ENCODE assay signal across 3 cellular contexts in genomic region chr9:92686954-92687353, GRCh38.
TF ChIP-seq lines count a peak whose summit lies in the region.

No MANE protein-coding gene starts in this region.

TF ChIP-seq in IMR-90, 13 proteins besides CTCF, POLR2A, EP300 and RAD21:
- TF ChIP-seq CHD1 (IDR thresholded peaks at IDR 0.05; ENCODE audit: low read depth, low read length) (no peak), USF2 (IDR thresholded peaks at IDR 0.05; ENCODE audit: low read depth, low read length) (no peak), RCOR1 (IDR thresholded peaks at IDR 0.05; ENCODE audit: insufficient replicate concordance, low read length) (no peak), CEBPB (IDR thresholded peaks at IDR 0.05; ENCODE audit: low read depth, low read length) (no peak), SMC3 (IDR thresholded peaks at IDR 0.05; ENCODE audit: low read depth, low read length) (no peak)

TF ChIP-seq in HepG2, 621 proteins besides CTCF, POLR2A, EP300 and RAD21:
- no peak for TF ChIP-seq ZNF780A (CRISPR knock-in tag; IDR thresholded peaks at IDR 0.05)
- no peak for TF ChIP-seq ZNF619 (CRISPR knock-in tag; IDR thresholded peaks at IDR 0.05)
- TF ChIP-seq SMC3 (IDR thresholded peaks at IDR 0.05; ENCODE audit: low read length), result peak; percentile 41; the same call in 1 of the 2 replicates
- peak; percentile 24; the same call in 1 of the 2 replicates for TF ChIP-seq RXRA (CRISPR knock-in tag; IDR thresholded peaks at IDR 0.05)
- TF ChIP-seq STAG1 (CRISPR knock-in tag; IDR thresholded peaks at IDR 0.05), result peak; percentile 37; the same call in 1 of the 2 replicates
- no peak for TF ChIP-seq ZNF563 (CRISPR knock-in tag; IDR thresholded peaks at IDR 0.05)
- TF ChIP-seq XRCC5 (optimal IDR thresholded peaks at IDR 0.05; ENCODE audit: low read length), result peak; percentile 45
- no peak for TF ChIP-seq ZFP36 (IDR thresholded peaks at IDR 0.05; ENCODE audit: borderline replicate concordance, low read depth, low read length, partially characterized antibody)
- peak; percentile 95 for TF ChIP-seq PPARG (CRISPR knock-in tag; conservative IDR thresholded peaks at IDR 0.05)
- TF ChIP-seq ZNF207 (IDR thresholded peaks at IDR 0.05; ENCODE audit: borderline replicate concordance), result no peak
- TF ChIP-seq TFDP1 (CRISPR knock-in tag; IDR thresholded peaks at IDR 0.05; ENCODE audit: borderline replicate concordance), result no peak
- TF ChIP-seq RAD51 (IDR thresholded peaks at IDR 0.05; ENCODE audit: borderline replicate concordance), result no peak
- TF ChIP-seq PAF1 (CRISPR knock-in tag; IDR thresholded peaks at IDR 0.05), result no peak
- TF ChIP-seq ZNF263 (CRISPR knock-in tag; IDR thresholded peaks at IDR 0.05), result 0 out of 2 replicates have a peak, but pooled peaks have one; percentile 32

TF ChIP-seq in GM12891, 5 proteins besides CTCF, POLR2A, EP300 and RAD21:
- TF ChIP-seq POLR2AphosphoS5 (IDR thresholded peaks at IDR 0.05; ENCODE audit: low read depth, low read length) (no peak), POU2F2 (IDR thresholded peaks at IDR 0.05; ENCODE audit: low read depth, low read length) (no peak), SPI1 (IDR thresholded peaks at IDR 0.05; ENCODE audit: low read depth, low read length) (no peak), PAX5 (IDR thresholded peaks at IDR 0.05; ENCODE audit: insufficient read depth, low read length, severe bottlenecking) (no peak), TAF1 (IDR thresholded peaks at IDR 0.05; ENCODE audit: low read depth, low read length) (no peak)
